ENCODE assay signal across 10 cellular contexts in the genomic region with DNA sequence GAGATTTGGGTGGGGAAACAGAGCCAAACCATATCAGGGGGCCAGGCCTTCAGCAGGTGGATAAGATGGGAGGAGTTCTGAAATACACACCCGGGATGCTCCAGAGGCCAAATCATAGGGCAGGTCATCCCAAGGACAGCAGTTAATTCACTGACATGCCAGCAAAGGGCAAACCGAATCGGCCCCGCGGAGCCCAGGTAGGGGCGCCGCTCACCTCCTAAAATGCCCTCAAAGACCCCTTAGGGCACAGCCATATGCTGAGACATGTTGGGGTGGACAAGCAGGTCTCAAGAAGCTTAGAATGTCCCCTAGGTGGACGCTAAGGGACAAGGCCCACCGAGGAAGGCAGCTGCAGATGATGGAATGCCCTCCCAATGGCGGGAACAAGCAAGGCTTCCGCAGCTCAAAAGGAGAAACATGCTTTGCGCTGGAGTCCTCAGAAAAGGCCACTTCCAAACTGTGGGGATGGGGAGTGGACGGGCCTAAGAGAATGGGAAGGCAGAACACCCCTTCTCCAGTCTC.
DNase-seq lines count a peak whose midpoint lies in the region; ATAC-seq and TF ChIP-seq lines count a peak whose summit lies in the region.
"Had no signal": no experiment of that assay in that cellular context is flagged by ENCODE, and none has a peak within 500 bp of the region (broad histone marks: within the 10 kb centered on the region; RNA-seq: fewer than 3 reads in every experiment).

No MANE protein-coding gene starts in this region.

- no peak for DNase-seq in AG10803 (ENCODE audit: low read depth)
- no peak for DNase-seq in MG63
- DNase-seq in endodermal cell, result no peak
- DNase-seq in DMS 273 treated with DMSO at 0.1 percent for 48 hours (lab: John Stamatoyannopoulos, UW), result no peak
- no peak for DNase-seq in SIG-M5 treated with dmso at 0.1 percent for 504 hours (lab: John Stamatoyannopoulos, UW; ENCODE audit: unreplicated experiment)
- DNase-seq: effector CD4-positive, alpha-beta T cell; PC-9 had no signal

- H3K9me3 Mint-ChIP-seq in endodermal cell (no peaks in the 10 kb centered on the region), nephron (no peaks in the 10 kb centered on the region)

- ATAC-seq in GM19452 (IDR thresholded peaks at IDR 0.05; ENCODE audit: unreplicated experiment) (no peak), HG03469 (IDR thresholded peaks at IDR 0.05; ENCODE audit: unreplicated experiment) (no peak)

- no peaks in the 10 kb centered on the region for H3K4me1 ChIP-seq in endodermal cell (ENCODE audit: control insufficient read depth, insufficient read depth, low read length)

- TF ChIP-seq CTCF in AG10803 (conservative IDR thresholded peaks at IDR 0.05; ENCODE audit: low read length), result no peak
- no peak for TF ChIP-seq CTCF in endodermal cell (conservative IDR thresholded peaks at IDR 0.05)
- no peak for TF ChIP-seq CTCF in nephron (IDR thresholded peaks at IDR 0.05; ENCODE audit: unreplicated experiment in 3 of 3)

- H3K27me3 ChIP-seq in MG63 (peaks cover 11% of the 10 kb centered on the region), endodermal cell (ENCODE audit: control insufficient read depth, insufficient read depth, low read length, poor library complexity, severe bottlenecking) (peaks cover 65% of the 10 kb centered on the region)

- H3K4me3 ChIP-seq in AG10803 (ENCODE audit: low read length) (peak overlapping the region; percentile 54), MG63 (peak overlapping the region; percentile 48), endodermal cell (ENCODE audit: low read length) (peak overlapping the region; percentile 74)
- H3K4me3 ChIP-seq: PC-9 had no signal

- H3K4me1 Mint-ChIP-seq in endodermal cell, result peaks cover 5% of the 10 kb centered on the region
- H3K4me1 Mint-ChIP-seq in nephron, result peaks cover 15% of the 10 kb centered on the region

- H3K9ac ChIP-seq in endodermal cell (ENCODE audit: extremely low read depth, low read length, poor library complexity, severe bottlenecking), result no peak overlapping the region

- H3K27ac Mint-ChIP-seq in endodermal cell, result no peak overlapping the region
- H3K27ac Mint-ChIP-seq in nephron, result peak overlapping the region in 1 of 3 experiments; percentile 41

- H3K27me3 Mint-ChIP-seq in endodermal cell (ENCODE audit: insufficient read depth) (peaks cover 64% of the 10 kb centered on the region), nephron (ENCODE audit: low read depth) (peaks cover 65% of the 10 kb centered on the region)

- no peaks in the 10 kb centered on the region for H3K36me3 Mint-ChIP-seq in endodermal cell (ENCODE audit: low read depth)
- peaks cover 18% of the 10 kb centered on the region for H3K36me3 Mint-ChIP-seq in nephron (ENCODE audit: low read depth)

- H3K27ac ChIP-seq in endodermal cell (ENCODE audit: low read depth, low read length), result no peak overlapping the region
- H3K27ac ChIP-seq: PC-9 had no signal

- H3K9me3 ChIP-seq in MG63 (no peaks in the 10 kb centered on the region), endodermal cell (ENCODE audit: control insufficient read depth, low read length) (no peaks in the 10 kb centered on the region)

- WGBS in endodermal cell (ENCODE audit: insufficient coverage in 1 of 2, insufficient read length in 1 of 2), 2 experiments, result 52 to 54% methylated on average over 9 to 13 of the region's 13 CpGs

- H3K4me3 Mint-ChIP-seq in endodermal cell, result peak overlapping the region; percentile 63
- peak overlapping the region; percentile 78 to 85 (median 84) for H3K4me3 Mint-ChIP-seq in nephron

- H3K36me3 ChIP-seq in MG63 (no peaks in the 10 kb centered on the region), endodermal cell (ENCODE audit: control insufficient read depth, insufficient read depth, low read length) (no peaks in the 10 kb centered on the region)
